In genomic region chr2:57908736-57909161, GRCh38 we compare ENCODE assay signal across 10 cellular contexts.
DNase-seq lines count a peak whose midpoint lies in the region; ATAC-seq, FAIRE-seq and TF ChIP-seq lines count a peak whose summit lies in the region.
"Had no signal": no experiment of that assay in that cellular context is flagged by ENCODE, and none has a peak within 500 bp of the region (broad histone marks: within the 10 kb centered on the region; RNA-seq: fewer than 3 reads in every experiment).

No MANE protein-coding gene starts in this region.

- CTCF ChIA-PET in HEK293T (lab: Yijun Ruan, JAX), result interaction anchor here (0.6 kb wide), 1 partner anchor 207 kb away, joined by 3 read pairs; no protein-coding TSS in a partner anchor

- H4K5ac ChIP-seq in H9 (ENCODE audit: insufficient read length, low read depth, low read length), result no peak overlapping the region

- H2AK5ac ChIP-seq in H9 (ENCODE audit: insufficient read length, low read length), result no peak overlapping the region

- no peaks in the 10 kb centered on the region for H4K20me1 ChIP-seq in H9 (ENCODE audit: control insufficient read depth, insufficient read depth, insufficient read length)

- H2BK120ac ChIP-seq in H9 (ENCODE audit: low read depth, low read length, poor library complexity, severe bottlenecking), result no peak overlapping the region

- H3K27me3 ChIP-seq in BE2C, result no peaks in the 10 kb centered on the region
- no peaks in the 10 kb centered on the region for H3K27me3 ChIP-seq in H9 (ENCODE audit: insufficient read depth, low read length)

- TF ChIP-seq CTCF in BE2C (IDR thresholded peaks at IDR 0.05; ENCODE audit: low read depth, low read length) (no peak), H9 (conservative IDR thresholded peaks at IDR 0.05) (no peak)

- no peak overlapping the region for H3K56ac ChIP-seq in H9 (ENCODE audit: insufficient read length, low read depth, low read length)

- POLR2A ChIA-PET in HEK293T (lab: Yijun Ruan, JAX), result no interaction called here

- H3T11ph ChIP-seq in H9 (ENCODE audit: low read length), result no peak overlapping the region

- no peak overlapping the region for H4K8ac ChIP-seq in H9 (replicated peaks; ENCODE audit: insufficient read length, low read depth, low read length)

- H2BK12ac ChIP-seq in H9 (ENCODE audit: insufficient read length, low read depth, low read length), result no peak overlapping the region

- H3K4me1 ChIP-seq in BE2C (no peaks in the 10 kb centered on the region), H9 (ENCODE audit: insufficient read depth, low read length) (no peaks in the 10 kb centered on the region)

- no peak overlapping the region for H3K27ac ChIP-seq in H9 (ENCODE audit: insufficient read length, low read depth, low read length)

- H3K4me3 ChIP-seq in BE2C (ENCODE audit: low read depth, low read length), result no peak overlapping the region
- H3K4me3 ChIP-seq: K562 had no signal

- FAIRE-seq in GM12891 (lab: Jason Lieb, UNC), result no peak
- FAIRE-seq: K562 had no signal

- H3K18ac ChIP-seq in H9 (ENCODE audit: insufficient read length, low read depth, low read length), result no peak overlapping the region

- no peaks in the 10 kb centered on the region for H3K36me3 Mint-ChIP-seq in activated T-helper 17 cell treated with anti-CD3 and anti-CD28 coated beads, Interleukin-2, amount 50 U/mL, for 72 hours (ENCODE audit: low read depth)
- H3K36me3 Mint-ChIP-seq in H9 (ENCODE audit: insufficient read depth in 1 of 3, low read depth in 3 of 3), result no peaks in the 10 kb centered on the region

- H3K9me3 ChIP-seq in BE2C, result no peaks in the 10 kb centered on the region
- no peaks in the 10 kb centered on the region for H3K9me3 ChIP-seq in H9 (ENCODE audit: control insufficient read depth, low read depth, low read length)

- H3K9me3 Mint-ChIP-seq in activated T-helper 17 cell treated with anti-CD3 and anti-CD28 coated beads, Interleukin-2, amount 50 U/mL, for 72 hours, result no peaks in the 10 kb centered on the region
- H3K9me3 Mint-ChIP-seq in H9, result no peaks in the 10 kb centered on the region

- H3K79me1 ChIP-seq in H9 (ENCODE audit: insufficient read depth, low read depth, low read length, poor library complexity, severe bottlenecking), result no peaks in the 10 kb centered on the region

- no peak overlapping the region for H3K14ac ChIP-seq in H9 (ENCODE audit: insufficient read depth, low read length)

- H2BK15ac ChIP-seq in H9 (ENCODE audit: low read depth, low read length), result no peak overlapping the region

- H3K23ac ChIP-seq in H9 (ENCODE audit: insufficient read length, low read depth, low read length), result no peak overlapping the region

- no peaks in the 10 kb centered on the region for H3K79me2 ChIP-seq in H9 (ENCODE audit: insufficient read depth, low read length)

- H3K36me3 ChIP-seq in BE2C, result no peaks in the 10 kb centered on the region

- H3K27ac Mint-ChIP-seq in activated T-helper 17 cell treated with anti-CD3 and anti-CD28 coated beads, Interleukin-2, amount 50 U/mL, for 72 hours, result peak overlapping the region; percentile 55
- no peak overlapping the region for H3K27ac Mint-ChIP-seq in H9

- no peak overlapping the region for H3K4me3 Mint-ChIP-seq in activated T-helper 17 cell treated with anti-CD3 and anti-CD28 coated beads, Interleukin-2, amount 50 U/mL, for 72 hours
- H3K4me3 Mint-ChIP-seq in H9, result no peak overlapping the region

- H4K91ac ChIP-seq in H9 (ENCODE audit: insufficient read length, low read depth, low read length), result no peak overlapping the region

- TF ChIP-seq POLR2A in GM12891 (IDR thresholded peaks at IDR 0.05; ENCODE audit: low read depth, low read length), result no peak

- WGBS in H9 (ENCODE audit: extremely low coverage, insufficient read length, low lambda C conversion rate), result no CpG with 5 or more reads among the region's 2 CpGs

- H3K4me1 Mint-ChIP-seq in activated T-helper 17 cell treated with anti-CD3 and anti-CD28 coated beads, Interleukin-2, amount 50 U/mL, for 72 hours, result no peaks in the 10 kb centered on the region
- H3K4me1 Mint-ChIP-seq in H9, result peaks cover 0 to 3% of the 10 kb centered on the region in 2 experiments; a peak in 2 of 4 replicates

- H3K23me2 ChIP-seq in H9 (ENCODE audit: insufficient read length, low read depth, low read length, poor library complexity, severe bottlenecking), result no peaks in the 10 kb centered on the region

- no peak overlapping the region for H2BK5ac ChIP-seq in H9 (ENCODE audit: insufficient read length, low read length)

- no peaks in the 10 kb centered on the region for H3K27me3 Mint-ChIP-seq in activated T-helper 17 cell treated with anti-CD3 and anti-CD28 coated beads, Interleukin-2, amount 50 U/mL, for 72 hours
- no peaks in the 10 kb centered on the region for H3K27me3 Mint-ChIP-seq in H9 (ENCODE audit: low read depth)

- no peak overlapping the region for H3K4me2 ChIP-seq in H9 (ENCODE audit: insufficient read depth, insufficient read length, low read length)

- H3K4ac ChIP-seq in H9 (ENCODE audit: low read depth, low read length), result no peak overlapping the region

- H2AFZ ChIP-seq in H9 (ENCODE audit: low read length), result no peak overlapping the region

- ATAC-seq in GM19395 (IDR thresholded peaks at IDR 0.05; ENCODE audit: unreplicated experiment) (peak; percentile 83), HG03045 (IDR thresholded peaks at IDR 0.05; ENCODE audit: unreplicated experiment) (peak; percentile 68)
- ATAC-seq in activated T-helper 17 cell treated with anti-CD3 and anti-CD28 coated beads, Interleukin-2, amount 50 U/mL, for 72 hours (replicated peaks), result peak; percentile 26
- ATAC-seq: K562 had no signal

- no peak overlapping the region for H3K9ac ChIP-seq in H9 (ENCODE audit: extremely low read depth, insufficient read length, low read length)

- H2BK20ac ChIP-seq in H9 (ENCODE audit: low read depth, low read length, poor library complexity, severe bottlenecking), result no peak overlapping the region

- DNase-seq in GM12891 (ENCODE audit: insufficient read length, low spot score), result no peak
- no peak for DNase-seq in mesenteric fat pad (ENCODE audit: low spot score)
- DNase-seq in BE2C, result no peak
- no peak for DNase-seq in HEK293T (ENCODE audit: extremely low spot score)
- DNase-seq in H9, result no peak
- DNase-seq: activated gamma-delta T cell treated with Interleukin-2 at 50 U/mL for 16 hours had no signal

TF ChIP-seq in GM12891, 5 proteins besides CTCF, POLR2A, EP300 and RAD21:
- TF ChIP-seq POLR2AphosphoS5 (IDR thresholded peaks at IDR 0.05; ENCODE audit: low read depth, low read length) (no peak; the same call in 1 of the 2 replicates), SPI1 (IDR thresholded peaks at IDR 0.05; ENCODE audit: low read depth, low read length) (peak; percentile 61), PAX5 (IDR thresholded peaks at IDR 0.05; ENCODE audit: insufficient read depth, low read length, severe bottlenecking) (no peak), TAF1 (IDR thresholded peaks at IDR 0.05; ENCODE audit: low read depth, low read length) (peak; percentile 81; the same call in 1 of the 2 replicates)

TF ChIP-seq in HEK293T, 16 proteins besides CTCF, POLR2A, EP300 and RAD21:
- TF ChIP-seq ZNF384 (IDR thresholded peaks at IDR 0.05) (no peak), PKNOX1 (IDR thresholded peaks at IDR 0.05) (no peak), CTBP1 (IDR thresholded peaks at IDR 0.05; ENCODE audit: borderline replicate concordance) (no peak), L3MBTL2 (conservative IDR thresholded peaks at IDR 0.05) (no peak), LEF1 (IDR thresholded peaks at IDR 0.05; ENCODE audit: borderline replicate concordance) (no peak), HDGF (IDR thresholded peaks at IDR 0.05; ENCODE audit: borderline replicate concordance) (no peak), TARDBP (IDR thresholded peaks at IDR 0.05) (no peak), NFRKB (IDR thresholded peaks at IDR 0.05) (no peak), SP1 (IDR thresholded peaks at IDR 0.05) (no peak), ELF4 (IDR thresholded peaks at IDR 0.05) (no peak), BHLHE40 (IDR thresholded peaks at IDR 0.05; ENCODE audit: borderline replicate concordance) (no peak), SUZ12 (IDR thresholded peaks at IDR 0.05) (no peak), FOXA1 (IDR thresholded peaks at IDR 0.05) (no peak), FOXM1 (IDR thresholded peaks at IDR 0.05; ENCODE audit: borderline replicate concordance) (no peak), FOXK2 (IDR thresholded peaks at IDR 0.05) (no peak)

Comparison
In these comparisons a context has a peak if more than half of its experiments do, and no peak if none do; other contexts are left out.
1. ATAC-seq: peak in every context shown above with its lines; median percentile 83 in GM19395; 68 in HG03045; 26 in activated T-helper 17 cell treated with anti-CD3 and anti-CD28 coated beads, Interleukin-2, amount 50 U/mL, for 72 hours.